9 cellular contexts compared by ENCODE assay signal in genomic region chr2:44952143-44952805, GRCh38. TPM values are rescaled to one million over a fixed set of nuclear protein-coding genes. Genes with fewer than 3 reads are reported as not detected.
DNase-seq lines count a peak whose midpoint lies in the region; ATAC-seq, FAIRE-seq and TF ChIP-seq lines count a peak whose summit lies in the region.
"Had no signal": no experiment of that assay in that cellular context is flagged by ENCODE, and none has a peak within 500 bp of the region (broad histone marks: within the 10 kb centered on the region; RNA-seq: fewer than 3 reads in every experiment).

No MANE protein-coding gene starts in this region.

- ATAC-seq in HG03432 (IDR thresholded peaks at IDR 0.05; ENCODE audit: unreplicated experiment): peak; percentile 62
- peak; percentile 73 for ATAC-seq in upper lobe of right lung
- no peak for ATAC-seq in GM18498 (IDR thresholded peaks at IDR 0.05; ENCODE audit: unreplicated experiment)

- peak overlapping the region; percentile 40 for H3K4me2 ChIP-seq in endothelial cell of umbilical vein (ENCODE audit: insufficient read depth, low read length)

- H3K9ac ChIP-seq in SK-N-MC (ENCODE audit: insufficient read length): no peak overlapping the region
- no peak overlapping the region for H3K9ac ChIP-seq in endothelial cell of umbilical vein (replicated peaks; ENCODE audit: extremely low read depth, insufficient read depth, low read length)
- no peak overlapping the region for H3K9ac ChIP-seq in mucosa of rectum (ENCODE audit: low read depth in 1 of 2, low read length in 2 of 2)

- no peak overlapping the region for H3K27ac ChIP-seq in SK-N-MC
- no peak overlapping the region for H3K27ac ChIP-seq in endothelial cell of umbilical vein (ENCODE audit: insufficient read depth, low read depth, low read length)
- H3K27ac ChIP-seq in mucosa of rectum (ENCODE audit: low read depth in 2 of 2, low read length in 2 of 2): no peak overlapping the region
- H3K27ac ChIP-seq in upper lobe of right lung: no peak overlapping the region

- no peaks in the 10 kb centered on the region for H4K20me1 ChIP-seq in endothelial cell of umbilical vein (replicated peaks; ENCODE audit: control insufficient read depth, extremely low read depth, insufficient read depth, low read length)

- H3K9me3 ChIP-seq in SK-N-MC (ENCODE audit: low read depth, low read length) (no peaks in the 10 kb centered on the region), endothelial cell of umbilical vein (replicated peaks; ENCODE audit: control insufficient read depth, insufficient read depth, low read length) (no peaks in the 10 kb centered on the region), mucosa of rectum (ENCODE audit: control insufficient read depth in 2 of 2, low read length in 2 of 2) (no peaks in the 10 kb centered on the region), upper lobe of right lung (no peaks in the 10 kb centered on the region)

- H3K36me3 ChIP-seq in SK-N-MC (ENCODE audit: insufficient read depth, low read length): no peaks in the 10 kb centered on the region
- H3K36me3 ChIP-seq in endothelial cell of umbilical vein (ENCODE audit: control insufficient read depth in 2 of 2, extremely low read depth in 1 of 2, insufficient read depth in 2 of 2, low read length in 2 of 2): no peaks in the 10 kb centered on the region
- H3K36me3 ChIP-seq in mucosa of rectum (ENCODE audit: control insufficient read depth in 2 of 2, insufficient read depth in 2 of 2, low read length in 2 of 2): no peaks in the 10 kb centered on the region
- H3K36me3 ChIP-seq in upper lobe of right lung: no peaks in the 10 kb centered on the region

- peak overlapping the region; percentile 41 for H2AFZ ChIP-seq in endothelial cell of umbilical vein (ENCODE audit: low read depth, low read length)

- CTCF ChIA-PET in endothelial cell of umbilical vein (lab: Charles Lee): interaction anchor here (0.9 to 2.7 kb wide), 10 partner anchors 14 to 908 kb away, joined by 3 to 21 read pairs (median 4); no protein-coding TSS in a partner anchor

- H3K79me2 ChIP-seq in endothelial cell of umbilical vein (ENCODE audit: control insufficient read depth, insufficient read depth, low read length): no peaks in the 10 kb centered on the region

- peaks cover 16% of the 10 kb centered on the region for H3K4me1 ChIP-seq in endothelial cell of umbilical vein (ENCODE audit: control insufficient read depth, extremely low read depth, insufficient read depth, low read length)
- H3K4me1 ChIP-seq in mucosa of rectum (ENCODE audit: control insufficient read depth in 2 of 2, insufficient read depth in 2 of 2, low read length in 2 of 2): peaks cover 14 to 19% of the 10 kb centered on the region in 2 donors
- peaks cover 21% of the 10 kb centered on the region for H3K4me1 ChIP-seq in upper lobe of right lung

- TF ChIP-seq CTCF in endothelial cell of umbilical vein (IDR thresholded peaks at IDR 0.05; ENCODE audit: extremely low read depth in 1 of 2, insufficient read depth in 1 of 2, low read depth in 1 of 2, low read length in 2 of 2): peak; percentile 86 to 94
- peak; percentile 55 for TF ChIP-seq CTCF in upper lobe of right lung (IDR thresholded peaks at IDR 0.05)

- H3K4me3 ChIP-seq in SK-N-MC (peak overlapping the region; percentile 75), endothelial cell of umbilical vein (replicated peaks in 1 of 3; ENCODE audit: insufficient read depth in 1 of 3, low read depth in 1 of 3, low read length in 3 of 3) (peak overlapping the region in 2 of 3 experiments; percentile 19 to 22), mucosa of rectum (ENCODE audit: low read length in 2 of 2) (peak overlapping the region; percentile 40 to 52), upper lobe of right lung (peak overlapping the region; percentile 23)

- H3K27me3 ChIP-seq in endothelial cell of umbilical vein (ENCODE audit: control insufficient read depth in 2 of 2, insufficient read depth in 2 of 2, low read length in 2 of 2): peaks cover 72 to 87% of the 10 kb centered on the region in 2 experiments
- peaks cover 74 to 83% of the 10 kb centered on the region in 2 donors for H3K27me3 ChIP-seq in mucosa of rectum (ENCODE audit: control insufficient read depth in 2 of 2, insufficient read depth in 2 of 2, low read length in 2 of 2)
- H3K27me3 ChIP-seq in upper lobe of right lung: peaks cover 84% of the 10 kb centered on the region

- intact Hi-C loops in endothelial cell of umbilical vein (cut with micrococcal nuclease): loop anchor here (2.0 to 10.0 kb wide), 2 partner anchors 783 to 1077 kb away; partner anchors contain the start of gene PPM1B
- intact Hi-C loops in upper lobe of right lung (cut with DNase I): no loop called here

- POLR2A ChIA-PET in endothelial cell of umbilical vein (lab: Charles Lee): no interaction called here

- TF ChIP-seq POLR2A in endothelial cell of umbilical vein (IDR thresholded peaks at IDR 0.05; ENCODE audit: low read depth, low read length): no peak

- peak; percentile 51 for DNase-seq in activated T-cell treated with anti-CD3 and anti-CD28 coated beads for 48 hours (ENCODE audit: low read depth)
- no peak for DNase-seq in activated T-cell treated with anti-CD3 and anti-CD28 coated beads for 4 hours
- no peak for DNase-seq in SK-N-MC (ENCODE audit: low read depth, low spot score)
- DNase-seq in endothelial cell of umbilical vein (ENCODE audit: low read depth, low spot score): peak; percentile 72
- DNase-seq in upper lobe of right lung: no peak

- H3K9me1 ChIP-seq in endothelial cell of umbilical vein (replicated peaks; ENCODE audit: control insufficient read depth, extremely low read depth, insufficient read depth, low read length): no peaks in the 10 kb centered on the region

- BruUV-seq in endothelial cell of umbilical vein (replicated peaks; lab: Mats Ljungman, UMichigan): no TSS peak

- dilution Hi-C loops in endothelial cell of umbilical vein (cut with MboI; ENCODE audit: extremely low pct_ligation_motif_present, low sequenced_read_pairs): no loop called here

- peak; percentile 85 for FAIRE-seq in endothelial cell of umbilical vein (lab: Jason Lieb, UNC)
- FAIRE-seq: GM18507 had no signal

TF ChIP-seq in endothelial cell of umbilical vein, 7 proteins besides CTCF, POLR2A, EP300 and RAD21:
- no peak for TF ChIP-seq MYC (IDR thresholded peaks at IDR 0.05; ENCODE audit: low read depth, low read length)
- no peak for TF ChIP-seq GATA2 (IDR thresholded peaks at IDR 0.05; ENCODE audit: insufficient read depth, insufficient read length, low read depth, low read length)
- no peak for TF ChIP-seq POLR2AphosphoS5 (IDR thresholded peaks at IDR 0.05; ENCODE audit: insufficient read depth, low read depth, low read length)
- no peak for TF ChIP-seq MAX (IDR thresholded peaks at IDR 0.05; ENCODE audit: insufficient read depth, insufficient read length)
- no peak for TF ChIP-seq JUN (IDR thresholded peaks at IDR 0.05; ENCODE audit: borderline replicate concordance, insufficient read depth, insufficient read length, low read depth)
- no peak for TF ChIP-seq EZH2 (IDR thresholded peaks at IDR 0.05; ENCODE audit: borderline replicate concordance, low read depth, low read length, severe bottlenecking)
- no peak for TF ChIP-seq FOS (IDR thresholded peaks at IDR 0.05; ENCODE audit: borderline replicate concordance, insufficient read depth, low read length)

RNA-seq across cellular contexts. Expression of gene SIX3, which starts 10.8 kb away (rescaled TPM):
- not detected in 2 replicates for total RNA-seq in endothelial cell of umbilical vein
- not detected in 2 replicates for polyA plus RNA-seq in endothelial cell of umbilical vein
- not detected in 2 replicates for polyA plus RNA-seq in endothelial cell of umbilical vein (2011; cell fraction: cytosol; rRNA removed)
- not detected in 2 replicates for polyA plus RNA-seq in endothelial cell of umbilical vein (2011; cell fraction: nucleus; rRNA removed)
- polyA plus RNA-seq in endothelial cell of umbilical vein (2012): not detected in 2 replicates
- polyA minus RNA-seq in endothelial cell of umbilical vein: not detected in 2 replicates
- not detected for polyA minus RNA-seq in endothelial cell of umbilical vein (2011; cell fraction: cytosol; rRNA and poly(A)+ RNA removed)
- not detected in 2 replicates for polyA minus RNA-seq in endothelial cell of umbilical vein (2011; cell fraction: nucleus; rRNA and poly(A)+ RNA removed)
- not detected for total RNA-seq in upper lobe of right lung

RNA-seq across cellular contexts. Expression of gene SIX2, which starts 57.0 kb away (rescaled TPM):
- total RNA-seq in endothelial cell of umbilical vein (0.24 and 0.32 TPM in 2 replicates), upper lobe of right lung (not detected)
- 0.45 and 0.54 TPM in 2 replicates for polyA plus RNA-seq in endothelial cell of umbilical vein
- 0.26 and 0.35 TPM in 2 replicates for polyA plus RNA-seq in endothelial cell of umbilical vein (2011; cell fraction: cytosol; rRNA removed)
- polyA plus RNA-seq in endothelial cell of umbilical vein (2011; cell fraction: nucleus; rRNA removed): 0.29 TPM in 2 replicates
- polyA plus RNA-seq in endothelial cell of umbilical vein (2012): 2.1 and 5.7 TPM in 2 replicates
- 0.21 and 0.39 TPM in 2 replicates for polyA minus RNA-seq in endothelial cell of umbilical vein
- 17.9 TPM for polyA minus RNA-seq in endothelial cell of umbilical vein (2011; cell fraction: cytosol; rRNA and poly(A)+ RNA removed)
- polyA minus RNA-seq in endothelial cell of umbilical vein (2011; cell fraction: nucleus; rRNA and poly(A)+ RNA removed): 0.38 and 0.43 TPM in 2 replicates

Comparison
In these comparisons a context has a peak if more than half of its experiments do, and no peak if none do; other contexts are left out.
1. DNase-seq: peak in activated T-cell treated with anti-CD3 and anti-CD28 coated beads for 48 hours (single experiment) and endothelial cell of umbilical vein (single experiment); none in activated T-cell treated with anti-CD3 and anti-CD28 coated beads for 4 hours (single experiment), SK-N-MC (single experiment) and upper lobe of right lung (single experiment).
2. H3K4me3 ChIP-seq: peak in every context shown above with its lines; median percentile 75 in SK-N-MC; 46 in mucosa of rectum; 23 in upper lobe of right lung; 20 in endothelial cell of umbilical vein.